Comparison of ENCODE assay signal across 8 cellular contexts in the genomic region with DNA sequence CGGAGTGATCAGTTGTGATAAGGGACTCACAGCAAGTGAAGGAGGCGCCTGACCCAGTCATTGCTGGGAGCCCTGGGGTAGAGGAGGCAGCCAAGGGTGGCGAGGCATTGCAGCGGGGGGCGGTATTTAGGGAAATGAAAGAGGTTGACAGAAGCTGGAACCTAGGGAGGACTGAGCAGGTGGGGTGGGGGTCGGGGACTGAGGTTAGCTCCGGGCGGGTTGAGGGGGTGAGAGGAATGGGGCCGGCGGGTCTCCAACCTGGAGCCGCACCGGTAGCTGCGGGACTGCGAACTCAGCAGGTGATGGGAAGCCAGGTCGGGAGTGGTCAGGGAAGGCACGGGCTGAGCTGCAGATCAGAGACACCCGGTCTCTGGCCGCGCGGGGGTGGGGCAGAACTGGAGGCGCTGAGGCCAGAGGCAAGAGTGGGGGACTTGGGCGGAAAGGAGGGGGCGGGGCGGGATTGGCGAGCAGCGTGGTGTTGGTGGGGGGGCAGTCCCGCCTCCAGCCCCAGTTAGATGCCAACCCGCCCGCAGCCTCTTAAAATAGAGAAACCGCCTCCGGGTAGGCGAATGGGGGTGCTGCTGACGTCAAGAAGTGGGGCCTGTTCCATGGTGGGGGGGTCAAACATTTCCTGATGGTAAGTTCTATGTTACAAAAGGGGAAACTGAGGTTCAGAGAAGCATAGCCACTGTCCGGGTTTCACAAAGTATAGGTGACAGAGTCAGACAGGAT. TPM values are rescaled to one million over a fixed set of nuclear protein-coding genes. Genes with fewer than 3 reads are reported as not detected.
DNase-seq lines count a peak whose midpoint lies in the region; ATAC-seq, FAIRE-seq and TF ChIP-seq lines count a peak whose summit lies in the region.

No MANE protein-coding gene starts in this region.

- no peak overlapping the region for H3K9ac ChIP-seq in MM.1S (ENCODE audit: low read length)

- no peaks in the 10 kb centered on the region for H3K36me3 Mint-ChIP-seq in nephron progenitor cell (ENCODE audit: low read depth)

- peak overlapping the region; percentile 97 for H3K4me2 ChIP-seq in MM.1S (ENCODE audit: low read depth, low read length)

- peaks cover 44% of the 10 kb centered on the region for H3K4me1 Mint-ChIP-seq in nephron progenitor cell

- peak; percentile 75 for DNase-seq in GM12891 (ENCODE audit: insufficient read length, low spot score)
- no peak for DNase-seq in MM.1S
- DNase-seq in nephron progenitor cell, result peak; percentile 43
- DNase-seq in dermis blood vessel endothelial cell, result no peak
- DNase-seq in NCI-H1105 (lab: John Stamatoyannopoulos, UW), result no peak
- DNase-seq in aorta, result no peak

- TF ChIP-seq CTCF in MM.1S (IDR thresholded peaks at IDR 0.05; ENCODE audit: low read length) (no peak), nephron progenitor cell (IDR thresholded peaks at IDR 0.05) (no peak)

- peak overlapping the region; percentile 72 for H2AFZ ChIP-seq in MM.1S (ENCODE audit: low read length)

- FAIRE-seq in GM12891 (lab: Jason Lieb, UNC), result peak; percentile 93

- H3K36me3 ChIP-seq in MM.1S (replicated peaks; ENCODE audit: insufficient read depth, low read length) (no peaks in the 10 kb centered on the region), aorta (ENCODE audit: control insufficient read depth in 1 of 2, insufficient read depth in 2 of 2, low read length in 1 of 2) (no peaks in the 10 kb centered on the region)

- ATAC-seq in GM21576 (IDR thresholded peaks at IDR 0.05; ENCODE audit: unreplicated experiment) (peak; percentile 37), aorta (ENCODE audit: low FRiP score) (no peak)

- H3K4me3 ChIP-seq in MM.1S (ENCODE audit: low read length), result peak overlapping the region; percentile 60
- H3K4me3 ChIP-seq in aorta (ENCODE audit: low read length in 2 of 2), result peak overlapping the region in 1 of 2 donors; percentile 10

- peak overlapping the region; percentile 59 for H3K4me3 Mint-ChIP-seq in nephron progenitor cell

- no peaks in the 10 kb centered on the region for H3K9me2 ChIP-seq in MM.1S (replicated peaks; ENCODE audit: insufficient read depth, low read length)

- intact Hi-C loops in aorta (cut with DNase I), result no loop called here

- H4K20me1 ChIP-seq in MM.1S (ENCODE audit: insufficient read depth, low read length), result no peaks in the 10 kb centered on the region

- peaks cover 70% of the 10 kb centered on the region for H3K27me3 Mint-ChIP-seq in nephron progenitor cell (ENCODE audit: low read depth, poor library complexity)

- H3K9me3 ChIP-seq in MM.1S (replicated peaks; ENCODE audit: insufficient read depth, low read length), result no peaks in the 10 kb centered on the region
- no peaks in the 10 kb centered on the region for H3K9me3 ChIP-seq in aorta (ENCODE audit: control insufficient read depth, low read length)

- WGBS in aorta, 2 donors, result 5 to 7% methylated on average over 34 of the region's 34 CpGs

- H3F3A ChIP-seq in MM.1S (ENCODE audit: insufficient read depth, low read length), result peaks cover 5% of the 10 kb centered on the region

- TF ChIP-seq POLR2A in GM12891 (IDR thresholded peaks at IDR 0.05; ENCODE audit: low read depth, low read length), result no peak; the same call in 1 of the 2 replicates

- H3K4me1 ChIP-seq in MM.1S (ENCODE audit: low read length) (peaks cover 13% of the 10 kb centered on the region), aorta (ENCODE audit: control insufficient read depth in 1 of 2, insufficient read depth in 2 of 2, low read length in 2 of 2) (peaks cover 0 to 2% of the 10 kb centered on the region in 2 donors)

- H3K79me2 ChIP-seq in MM.1S (ENCODE audit: low read length), result no peaks in the 10 kb centered on the region

- H3K27ac ChIP-seq in MM.1S (ENCODE audit: low read length), result no peak overlapping the region
- H3K27ac ChIP-seq in angular gyrus (ENCODE audit: low read depth, low read length), result peak overlapping the region; percentile 85
- H3K27ac ChIP-seq in aorta (ENCODE audit: low read depth in 1 of 2, low read length in 2 of 2), result no peak overlapping the region

- peaks cover 20% of the 10 kb centered on the region for H3K27me3 ChIP-seq in MM.1S (replicated peaks; ENCODE audit: insufficient read depth, low read length)
- H3K27me3 ChIP-seq in aorta (ENCODE audit: control insufficient read depth in 1 of 2, insufficient read depth in 2 of 2, low read length in 1 of 2), result no peaks in the 10 kb centered on the region

- H3K27ac Mint-ChIP-seq in nephron progenitor cell, result no peak overlapping the region

- no peaks in the 10 kb centered on the region for H3K9me3 Mint-ChIP-seq in nephron progenitor cell

TF ChIP-seq in GM12891, 5 proteins besides CTCF, POLR2A, EP300 and RAD21:
- TF ChIP-seq POLR2AphosphoS5 (IDR thresholded peaks at IDR 0.05; ENCODE audit: low read depth, low read length) (peak; percentile 57; the same call in 1 of the 2 replicates), SPI1 (IDR thresholded peaks at IDR 0.05; ENCODE audit: low read depth, low read length) (peak; percentile 90), TAF1 (IDR thresholded peaks at IDR 0.05; ENCODE audit: low read depth, low read length) (peak; percentile 73), POU2F2 (IDR thresholded peaks at IDR 0.05; ENCODE audit: low read depth, low read length) (peak; percentile 25; the same call in 1 of the 2 replicates), PAX5 (IDR thresholded peaks at IDR 0.05; ENCODE audit: insufficient read depth, low read length, severe bottlenecking) (peak; percentile 99)

RNA-seq across cellular contexts. Expression of gene MAST3, which starts 1.5 kb away (rescaled TPM):
- polyA plus RNA-seq in GM12891 (2012; ENCODE audit: low read depth, missing spikeins), result 7.2 TPM
- 2.2 and 3.7 TPM in 2 replicates for total RNA-seq in dermis blood vessel endothelial cell
- total RNA-seq in aorta, result 10 to 100 TPM; 21.5 to 25.2 TPM
- polyA plus RNA-seq in aorta, result 10 to 100 TPM in 1 of 2 donors, 1 to 10 TPM in 1; 4.4 to 32.7 TPM

RNA-seq across cellular contexts. Expression of gene IL12RB1, which starts 12.3 kb away (rescaled TPM):
- 13.5 TPM for polyA plus RNA-seq in GM12891 (2012; ENCODE audit: low read depth, missing spikeins)
- total RNA-seq in dermis blood vessel endothelial cell (0.34 and 0.74 TPM in 2 replicates), aorta (1 to 10 TPM; 1.7 to 2.6 TPM)
- polyA plus RNA-seq in aorta, result under 1 TPM; 0.69 to 0.75 TPM

RNA-seq across cellular contexts. Expression of gene PIK3R2, which starts 53.9 kb away (rescaled TPM):
- 6.7 TPM for polyA plus RNA-seq in GM12891 (2012; ENCODE audit: low read depth, missing spikeins)
- 4.8 and 9.7 TPM in 2 replicates for total RNA-seq in dermis blood vessel endothelial cell
- total RNA-seq in aorta, result 10 to 100 TPM; 14.1 to 21.8 TPM
- 1 to 10 TPM; 1.8 to 5.1 TPM for polyA plus RNA-seq in aorta

Comparison
In these comparisons a context has a peak if more than half of its experiments do, and no peak if none do; other contexts are left out.
1. DNase-seq: peak in GM12891 (single experiment) and nephron progenitor cell (single experiment); none in MM.1S (single experiment), dermis blood vessel endothelial cell (single experiment), NCI-H1105 (single experiment) and aorta (0 of 2).